Comparison of ENCODE assay signal across 2 cellular contexts in the genomic region with DNA sequence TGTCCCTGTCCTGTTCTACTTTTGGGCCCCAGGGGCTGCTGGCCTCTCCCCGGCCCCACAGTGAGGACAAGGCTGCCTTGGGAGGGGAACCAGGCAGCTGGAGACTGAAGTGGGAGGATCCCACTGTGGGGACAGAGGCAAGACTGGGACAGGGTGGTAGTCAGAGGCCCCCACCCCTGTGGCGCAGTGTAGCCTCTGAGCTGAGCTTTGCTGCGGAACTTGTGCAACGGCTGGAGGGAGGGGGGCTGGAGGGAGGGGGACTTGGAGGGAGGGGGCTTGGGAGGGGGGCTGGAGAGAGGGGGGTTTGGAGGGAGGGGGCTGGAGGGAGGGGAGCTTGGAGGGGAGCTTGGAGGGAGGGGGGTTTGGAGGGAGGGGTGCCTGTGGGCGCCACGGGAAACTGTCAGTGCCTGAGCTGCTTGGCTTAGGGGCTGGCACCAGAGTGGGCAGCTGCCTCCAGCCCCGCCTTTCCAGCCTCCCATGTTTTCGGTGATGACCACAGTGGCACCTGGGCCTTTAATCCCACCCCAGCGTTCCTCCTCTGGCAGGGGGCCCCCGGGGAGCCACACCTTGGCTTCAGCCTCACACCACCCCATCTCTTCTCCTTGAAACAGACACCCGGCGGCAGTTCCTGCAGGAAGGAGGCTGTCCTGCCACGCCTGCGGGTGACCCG.
TF ChIP-seq lines count a peak whose summit lies in the region.

No MANE protein-coding gene starts in this region.

TF ChIP-seq in SK-N-SH, 30 proteins besides CTCF, POLR2A, EP300 and RAD21 (continued from another document):
- no peak for TF ChIP-seq CHD2 (IDR thresholded peaks at IDR 0.05; ENCODE audit: low read length, partially characterized antibody)

TF ChIP-seq in SK-N-SH treated with all-trans-retinoic acid at 6 μM for 48 hours, 23 proteins besides CTCF, POLR2A, EP300 and RAD21:
- TF ChIP-seq PATZ1 (CRISPR knock-in tag; IDR thresholded peaks at IDR 0.05; ENCODE audit: borderline replicate concordance) (no peak), ZNF70 (CRISPR knock-in tag; IDR thresholded peaks at IDR 0.05) (no peak), OSR1 (CRISPR knock-in tag; IDR thresholded peaks at IDR 0.05) (no peak), ZFP3 (CRISPR knock-in tag; IDR thresholded peaks at IDR 0.05) (no peak), TCF4 (CRISPR knock-in tag; IDR thresholded peaks at IDR 0.05; ENCODE audit: borderline replicate concordance) (no peak), PPARA (CRISPR knock-in tag; IDR thresholded peaks at IDR 0.05; ENCODE audit: borderline replicate concordance) (no peak), TOX (CRISPR knock-in tag; IDR thresholded peaks at IDR 0.05; ENCODE audit: borderline replicate concordance) (no peak), GLIS3 (CRISPR knock-in tag; IDR thresholded peaks at IDR 0.05) (no peak), BACH2 (CRISPR knock-in tag; IDR thresholded peaks at IDR 0.05; ENCODE audit: borderline replicate concordance) (no peak), ZFP30 (CRISPR knock-in tag; IDR thresholded peaks at IDR 0.05) (no peak), ZNF565 (CRISPR knock-in tag; conservative IDR thresholded peaks at IDR 0.05; ENCODE audit: low read depth) (no peak), ARNTL (CRISPR knock-in tag; IDR thresholded peaks at IDR 0.05; ENCODE audit: borderline replicate concordance, low read depth) (no peak)
- TF ChIP-seq, protein P1, sequence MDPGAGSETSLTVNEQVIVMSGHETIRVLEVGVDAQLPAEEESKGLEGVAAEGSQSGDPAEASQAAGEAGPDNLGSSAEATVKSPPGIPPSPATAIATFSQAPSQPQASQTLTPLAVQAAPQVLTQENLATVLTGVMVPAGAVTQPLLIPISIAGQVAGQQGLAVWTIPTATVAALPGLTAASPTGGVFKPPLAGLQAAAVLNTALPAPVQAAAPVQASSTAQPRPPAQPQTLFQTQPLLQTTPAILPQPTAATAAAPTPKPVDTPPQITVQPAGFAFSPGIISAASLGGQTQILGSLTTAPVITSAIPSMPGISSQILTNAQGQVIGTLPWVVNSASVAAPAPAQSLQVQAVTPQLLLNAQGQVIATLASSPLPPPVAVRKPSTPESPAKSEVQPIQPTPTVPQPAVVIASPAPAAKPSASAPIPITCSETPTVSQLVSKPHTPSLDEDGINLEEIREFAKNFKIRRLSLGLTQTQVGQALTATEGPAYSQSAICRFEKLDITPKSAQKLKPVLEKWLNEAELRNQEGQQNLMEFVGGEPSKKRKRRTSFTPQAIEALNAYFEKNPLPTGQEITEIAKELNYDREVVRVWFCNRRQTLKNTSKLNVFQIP (CRISPR knock-in tag; IDR thresholded peaks at IDR 0.05; ENCODE audit: borderline replicate concordance, low read depth), result no peak
- TF ChIP-seq, protein P2, sequence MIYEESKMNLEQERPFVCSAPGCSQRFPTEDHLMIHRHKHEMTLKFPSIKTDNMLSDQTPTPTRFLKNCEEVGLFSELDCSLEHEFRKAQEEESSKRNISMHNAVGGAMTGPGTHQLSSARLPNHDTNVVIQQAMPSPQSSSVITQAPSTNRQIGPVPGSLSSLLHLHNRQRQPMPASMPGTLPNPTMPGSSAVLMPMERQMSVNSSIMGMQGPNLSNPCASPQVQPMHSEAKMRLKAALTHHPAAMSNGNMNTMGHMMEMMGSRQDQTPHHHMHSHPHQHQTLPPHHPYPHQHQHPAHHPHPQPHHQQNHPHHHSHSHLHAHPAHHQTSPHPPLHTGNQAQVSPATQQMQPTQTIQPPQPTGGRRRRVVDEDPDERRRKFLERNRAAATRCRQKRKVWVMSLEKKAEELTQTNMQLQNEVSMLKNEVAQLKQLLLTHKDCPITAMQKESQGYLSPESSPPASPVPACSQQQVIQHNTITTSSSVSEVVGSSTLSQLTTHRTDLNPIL (CRISPR knock-in tag; IDR thresholded peaks at IDR 0.05; ENCODE audit: low read depth), result no peak
- TF ChIP-seq, protein P3, sequence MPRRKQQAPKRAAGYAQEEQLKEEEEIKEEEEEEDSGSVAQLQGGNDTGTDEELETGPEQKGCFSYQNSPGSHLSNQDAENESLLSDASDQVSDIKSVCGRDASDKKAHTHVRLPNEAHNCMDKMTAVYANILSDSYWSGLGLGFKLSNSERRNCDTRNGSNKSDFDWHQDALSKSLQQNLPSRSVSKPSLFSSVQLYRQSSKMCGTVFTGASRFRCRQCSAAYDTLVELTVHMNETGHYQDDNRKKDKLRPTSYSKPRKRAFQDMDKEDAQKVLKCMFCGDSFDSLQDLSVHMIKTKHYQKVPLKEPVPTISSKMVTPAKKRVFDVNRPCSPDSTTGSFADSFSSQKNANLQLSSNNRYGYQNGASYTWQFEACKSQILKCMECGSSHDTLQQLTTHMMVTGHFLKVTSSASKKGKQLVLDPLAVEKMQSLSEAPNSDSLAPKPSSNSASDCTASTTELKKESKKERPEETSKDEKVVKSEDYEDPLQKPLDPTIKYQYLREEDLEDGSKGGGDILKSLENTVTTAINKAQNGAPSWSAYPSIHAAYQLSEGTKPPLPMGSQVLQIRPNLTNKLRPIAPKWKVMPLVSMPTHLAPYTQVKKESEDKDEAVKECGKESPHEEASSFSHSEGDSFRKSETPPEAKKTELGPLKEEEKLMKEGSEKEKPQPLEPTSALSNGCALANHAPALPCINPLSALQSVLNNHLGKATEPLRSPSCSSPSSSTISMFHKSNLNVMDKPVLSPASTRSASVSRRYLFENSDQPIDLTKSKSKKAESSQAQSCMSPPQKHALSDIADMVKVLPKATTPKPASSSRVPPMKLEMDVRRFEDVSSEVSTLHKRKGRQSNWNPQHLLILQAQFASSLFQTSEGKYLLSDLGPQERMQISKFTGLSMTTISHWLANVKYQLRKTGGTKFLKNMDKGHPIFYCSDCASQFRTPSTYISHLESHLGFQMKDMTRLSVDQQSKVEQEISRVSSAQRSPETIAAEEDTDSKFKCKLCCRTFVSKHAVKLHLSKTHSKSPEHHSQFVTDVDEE (CRISPR knock-in tag; IDR thresholded peaks at IDR 0.05), result no peak
- TF ChIP-seq, protein P4, sequence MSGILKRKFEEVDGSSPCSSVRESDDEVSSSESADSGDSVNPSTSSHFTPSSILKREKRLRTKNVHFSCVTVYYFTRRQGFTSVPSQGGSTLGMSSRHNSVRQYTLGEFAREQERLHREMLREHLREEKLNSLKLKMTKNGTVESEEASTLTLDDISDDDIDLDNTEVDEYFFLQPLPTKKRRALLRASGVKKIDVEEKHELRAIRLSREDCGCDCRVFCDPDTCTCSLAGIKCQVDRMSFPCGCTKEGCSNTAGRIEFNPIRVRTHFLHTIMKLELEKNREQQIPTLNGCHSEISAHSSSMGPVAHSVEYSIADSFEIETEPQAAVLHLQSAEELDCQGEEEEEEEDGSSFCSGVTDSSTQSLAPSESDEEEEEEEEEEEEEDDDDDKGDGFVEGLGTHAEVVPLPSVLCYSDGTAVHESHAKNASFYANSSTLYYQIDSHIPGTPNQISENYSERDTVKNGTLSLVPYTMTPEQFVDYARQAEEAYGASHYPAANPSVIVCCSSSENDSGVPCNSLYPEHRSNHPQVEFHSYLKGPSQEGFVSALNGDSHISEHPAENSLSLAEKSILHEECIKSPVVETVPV (CRISPR knock-in tag; IDR thresholded peaks at IDR 0.05), result no peak
